Comparison of ENCODE assay signal across 1 cellular context in genomic region chr5:55535199-55535905, GRCh38.
TF ChIP-seq lines count a peak whose summit lies in the region.

No MANE protein-coding gene starts in this region.

TF ChIP-seq in HEK293, 187 proteins besides CTCF, POLR2A, EP300 and RAD21 (continued from another document):
- TF ChIP-seq IKZF3 (tag by site-specific recombination; IDR thresholded peaks at IDR 0.05) (0 out of 2 replicates have a peak, but pooled peaks have one; percentile 2), ZEB2 (tag by site-specific recombination; IDR thresholded peaks at IDR 0.05) (peak; percentile 10; the same call in 1 of the 2 replicates), KLF8 (tag by site-specific recombination; IDR thresholded peaks at IDR 0.05) (peak; percentile 66; the same call in 1 of the 2 replicates), ZNF157 (tag by site-specific recombination; IDR thresholded peaks at IDR 0.05) (no peak), ZNF600 (tag by site-specific recombination; IDR thresholded peaks at IDR 0.05) (no peak), GLIS1 (tag by site-specific recombination; IDR thresholded peaks at IDR 0.05) (peak; percentile 66), KLF9 (tag by site-specific recombination; IDR thresholded peaks at IDR 0.05; ENCODE audit: low read depth) (peak; percentile 78), ZNF19 (tag by site-specific recombination; IDR thresholded peaks at IDR 0.05; ENCODE audit: low read depth) (no peak), ZBTB26 (tag by site-specific recombination; optimal IDR thresholded peaks at IDR 0.05) (no peak), ZSCAN23 (tag by site-specific recombination; IDR thresholded peaks at IDR 0.05) (no peak), ZNF146 (tag by site-specific recombination; IDR thresholded peaks at IDR 0.05) (no peak), KLF17 (tag by site-specific recombination; IDR thresholded peaks at IDR 0.05) (no peak), ZNF16 (tag by site-specific recombination; IDR thresholded peaks at IDR 0.05; ENCODE audit: low read depth) (no peak), ZNF24 (tag by site-specific recombination; IDR thresholded peaks at IDR 0.05) (no peak), ZNF274 (IDR thresholded peaks at IDR 0.05; ENCODE audit: low read length) (no peak), ZNF274 (tag by site-specific recombination; IDR thresholded peaks at IDR 0.05; ENCODE audit: borderline replicate concordance) (no peak), KLF7 (tag by site-specific recombination; IDR thresholded peaks at IDR 0.05; ENCODE audit: borderline replicate concordance) (peak; percentile 75), REPIN1 (tag by site-specific recombination; IDR thresholded peaks at IDR 0.05; ENCODE audit: low read depth) (no peak), ZSCAN16 (tag by site-specific recombination; IDR thresholded peaks at IDR 0.05) (no peak), ZNF114 (tag by site-specific recombination; IDR thresholded peaks at IDR 0.05) (no peak), ZNF132 (tag by site-specific recombination; IDR thresholded peaks at IDR 0.05; ENCODE audit: borderline replicate concordance) (no peak), ZNF76 (tag by site-specific recombination; IDR thresholded peaks at IDR 0.05; ENCODE audit: borderline replicate concordance, low read depth) (no peak), ZNF791 (tag by site-specific recombination; IDR thresholded peaks at IDR 0.05) (no peak)
